In the genomic region with DNA sequence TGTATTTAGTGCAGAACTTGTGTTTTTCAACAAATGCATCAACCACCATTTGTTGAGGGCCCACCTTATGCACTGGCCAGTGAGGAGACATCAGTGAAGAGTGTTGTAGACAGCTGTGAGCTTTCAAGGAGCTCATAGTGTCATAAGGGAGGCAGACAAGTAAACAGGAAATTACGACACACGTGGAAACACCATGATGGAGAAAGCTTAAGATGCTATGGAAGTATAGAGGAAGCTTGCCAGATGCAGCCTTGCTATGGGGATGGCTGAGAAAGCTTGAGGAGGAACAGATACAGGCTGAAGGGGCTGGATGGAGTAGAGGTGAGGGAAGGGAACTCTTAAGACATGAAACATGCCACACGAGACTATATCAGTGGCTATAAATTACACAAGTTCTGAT, we compare ENCODE assay signal across 1 cellular context.
TF ChIP-seq lines count a peak whose summit lies in the region.

No MANE protein-coding gene starts in this region.

TF ChIP-seq in H1, 55 proteins besides CTCF, POLR2A, EP300 and RAD21 (continued from another document):
- TF ChIP-seq USF2 (IDR thresholded peaks at IDR 0.05; ENCODE audit: low read length) (no peak), TBP (IDR thresholded peaks at IDR 0.05; ENCODE audit: low read depth, low read length) (no peak), YY1 (IDR thresholded peaks at IDR 0.05; ENCODE audit: low read depth, low read length) (no peak), SIN3A (conservative IDR thresholded peaks at IDR 0.05 in 1 of 2, IDR thresholded peaks at IDR 0.05 in 1 of 2; ENCODE audit: low read depth in 1 of 2, low read length in 2 of 2) (no peak), MAX (IDR thresholded peaks at IDR 0.05) (no peak), HDAC6 (IDR thresholded peaks at IDR 0.05; ENCODE audit: low read depth, low read length) (no peak), CHD1 (IDR thresholded peaks at IDR 0.05; ENCODE audit: low read depth, low read length) (no peak), TAF1 (IDR thresholded peaks at IDR 0.05; ENCODE audit: low read depth, low read length) (no peak), CHD7 (IDR thresholded peaks at IDR 0.05; ENCODE audit: insufficient replicate concordance, low read length) (no peak), BCL11A (IDR thresholded peaks at IDR 0.05; ENCODE audit: low read depth in 2 of 2, low read length in 2 of 2) (no peak)
